ENCODE assay signal across 12 cellular contexts in genomic region chr17:7016406-7016805, GRCh38. TPM values are rescaled to one million over a fixed set of nuclear protein-coding genes. Genes with fewer than 3 reads are reported as not detected.
DNase-seq lines count a peak whose midpoint lies in the region; ATAC-seq and TF ChIP-seq lines count a peak whose summit lies in the region.
"Had no signal": no experiment of that assay in that cellular context is flagged by ENCODE, and none has a peak within 500 bp of the region (broad histone marks: within the 10 kb centered on the region; RNA-seq: fewer than 3 reads in every experiment).

No MANE protein-coding gene starts in this region.

- in situ Hi-C loops in GM23248 (cut with MboI) = no loop called here

- no peaks in the 10 kb centered on the region for H3K9me2 ChIP-seq in GM23248 (ENCODE audit: insufficient read depth)

- TF ChIP-seq POLR2A in esophagus squamous epithelium (IDR thresholded peaks at IDR 0.05) = no peak

- peaks cover 44% of the 10 kb centered on the region for H3K4me1 Mint-ChIP-seq in activated CD8-positive, alpha-beta T cell treated with anti-CD3 and anti-CD28 coated beads for 36 hours (ENCODE audit: low read depth)
- H3K4me1 Mint-ChIP-seq in stimulated activated naive B cell treated with anti-CD40 and anti-IgM and Interleukin-4, amounts not matched to agents 10 μg/mL and 1 μg/mL and 100 μg/mL, for 72 hours = peaks cover 41 to 61% of the 10 kb centered on the region in 2 donors

- peak overlapping the region; percentile 94; the same call in 1 of the 2 replicates for H3K9ac ChIP-seq in GM23248

- peaks cover 40% of the 10 kb centered on the region for H3K79me2 ChIP-seq in GM23248 (ENCODE audit: insufficient read depth)

- no peaks in the 10 kb centered on the region for H3K9me3 Mint-ChIP-seq in activated CD8-positive, alpha-beta T cell treated with anti-CD3 and anti-CD28 coated beads for 36 hours
- H3K9me3 Mint-ChIP-seq in stimulated activated naive B cell treated with anti-CD40 and anti-IgM and Interleukin-4, amounts not matched to agents 10 μg/mL and 1 μg/mL and 100 μg/mL, for 72 hours = no peaks in the 10 kb centered on the region

- H3K27me3 ChIP-seq in GM23248 (replicated peaks; ENCODE audit: insufficient read depth) (no peaks in the 10 kb centered on the region), esophagus squamous epithelium (no peaks in the 10 kb centered on the region)

- H4K20me1 ChIP-seq in GM23248 (ENCODE audit: insufficient read depth) = no peaks in the 10 kb centered on the region

- intact Hi-C loops in activated CD8-positive, alpha-beta T cell treated with anti-CD3 and anti-CD28 coated beads for 36 hours (cut with micrococcal nuclease) = no loop called here
- intact Hi-C loops in esophagus squamous epithelium (cut with DNase I) = no loop called here

- WGBS in GM23248 (ENCODE audit: low coverage in 1 of 2, low lambda C conversion rate in 2 of 2, missing lambda C conversion rate in 2 of 2), 2 experiments = 70 to 85% methylated on average over 3 of the region's 3 CpGs
- WGBS in esophagus squamous epithelium, 2 donors = 73 to 75% methylated on average over 2 to 3 of the region's 3 CpGs

- H3K4me3 ChIP-seq in GM23248 (peak overlapping the region; percentile 95; the same call in 1 of the 2 replicates), esophagus squamous epithelium (no peak overlapping the region)
- H3K4me3 ChIP-seq: lung had no signal

- H3K4me3 Mint-ChIP-seq in activated CD8-positive, alpha-beta T cell treated with anti-CD3 and anti-CD28 coated beads for 36 hours = peak overlapping the region; percentile 83
- peak overlapping the region; percentile 94 to 100 for H3K4me3 Mint-ChIP-seq in stimulated activated naive B cell treated with anti-CD40 and anti-IgM and Interleukin-4, amounts not matched to agents 10 μg/mL and 1 μg/mL and 100 μg/mL, for 72 hours

- H3K4me2 ChIP-seq in GM23248 (ENCODE audit: unreplicated experiment) = no peak overlapping the region

- H3K27me3 Mint-ChIP-seq in activated CD8-positive, alpha-beta T cell treated with anti-CD3 and anti-CD28 coated beads for 36 hours = no peaks in the 10 kb centered on the region
- H3K27me3 Mint-ChIP-seq in stimulated activated naive B cell treated with anti-CD40 and anti-IgM and Interleukin-4, amounts not matched to agents 10 μg/mL and 1 μg/mL and 100 μg/mL, for 72 hours = no peaks in the 10 kb centered on the region

- H3K27ac Mint-ChIP-seq in activated CD8-positive, alpha-beta T cell treated with anti-CD3 and anti-CD28 coated beads for 36 hours = peak overlapping the region; percentile 93
- H3K27ac Mint-ChIP-seq in stimulated activated naive B cell treated with anti-CD40 and anti-IgM and Interleukin-4, amounts not matched to agents 10 μg/mL and 1 μg/mL and 100 μg/mL, for 72 hours = peak overlapping the region; percentile 49

- peaks cover 30% of the 10 kb centered on the region; the same call in 1 of the 2 replicates for H3K4me1 ChIP-seq in GM23248 (ENCODE audit: insufficient read depth)
- H3K4me1 ChIP-seq in esophagus squamous epithelium = peaks cover 27 to 80% (median 28%) of the 10 kb centered on the region in 3 donors

- POLR2A ChIA-PET in activated CD8-positive, alpha-beta T cell treated with anti-CD3 and anti-CD28 coated beads for 36 hours (lab: Charles Lee) = interaction anchor here (1.8 to 2.5 kb wide), 2 partner anchors 10 to 19 kb away, joined by 7 to 11 read pairs; partner anchors contain the start of gene SLC16A13

- H3K36me3 Mint-ChIP-seq in activated CD8-positive, alpha-beta T cell treated with anti-CD3 and anti-CD28 coated beads for 36 hours (ENCODE audit: low read depth) = peaks cover 37% of the 10 kb centered on the region
- H3K36me3 Mint-ChIP-seq in stimulated activated naive B cell treated with anti-CD40 and anti-IgM and Interleukin-4, amounts not matched to agents 10 μg/mL and 1 μg/mL and 100 μg/mL, for 72 hours = peaks cover 37 to 50% of the 10 kb centered on the region in 2 donors

- no peak for ATAC-seq in activated CD8-positive, alpha-beta T cell treated with anti-CD3 and anti-CD28 coated beads for 36 hours
- no peak for ATAC-seq in stimulated activated naive B cell treated with anti-CD40 and anti-IgM and Interleukin-4, amounts not matched to agents 10 μg/mL and 1 μg/mL and 100 μg/mL, for 72 hours (replicated peaks)

- H3K36me3 ChIP-seq in GM23248 (ENCODE audit: low read depth) (no peaks in the 10 kb centered on the region), esophagus squamous epithelium (peaks cover 0 to 17% (median 0%) of the 10 kb centered on the region in 3 donors)

- H2AFZ ChIP-seq in GM23248 = no peak overlapping the region

- CTCF ChIA-PET in activated CD8-positive, alpha-beta T cell treated with anti-CD3 and anti-CD28 coated beads for 36 hours (lab: Charles Lee) = interaction anchor here (0.9 to 2.9 kb wide), 6 partner anchors 9 to 117 kb away, joined by 4 to 13 read pairs (median 5); no protein-coding TSS in a partner anchor

- peaks cover 21% of the 10 kb centered on the region for H3F3A ChIP-seq in GM23248 (ENCODE audit: insufficient read depth)

- peak overlapping the region; percentile 93 for H3K27ac ChIP-seq in GM23248
- peak overlapping the region; percentile 4 to 98 (median 95) for H3K27ac ChIP-seq in esophagus squamous epithelium

- no peak for DNase-seq in GM23248
- peak; percentile 68 for DNase-seq in activated CD8-positive, alpha-beta T cell treated with anti-CD3 and anti-CD28 coated beads for 36 hours
- no peak for DNase-seq in esophagus squamous epithelium (lab: John Stamatoyannopoulos, UW)
- no peak for DNase-seq in stimulated activated naive B cell treated with anti-CD40 and anti-IgM and Interleukin-4, amounts not matched to agents 10 μg/mL and 1 μg/mL and 100 μg/mL, for 72 hours
- DNase-seq in GM20000 (ENCODE audit: low spot score) = no peak
- DNase-seq in hypothalamus (lab: John Stamatoyannopoulos, UW) = no peak
- DNase-seq in NCI-H510A treated with DMSO at 0.1 percent for 48 hours (lab: John Stamatoyannopoulos, UW) = no peak
- no peak for DNase-seq in NCI-H1930 (lab: John Stamatoyannopoulos, UW)
- DNase-seq: NCI-H1092 treated with DMSO at 0.1 percent for 48 hours had no signal

- H3K9me3 ChIP-seq in GM23248 (ENCODE audit: low read depth) = no peaks in the 10 kb centered on the region
- H3K9me3 ChIP-seq in esophagus squamous epithelium = no peaks in the 10 kb centered on the region

- no peak for TF ChIP-seq CTCF in activated CD8-positive, alpha-beta T cell treated with anti-CD3 and anti-CD28 coated beads for 36 hours (IDR thresholded peaks at IDR 0.05)
- TF ChIP-seq CTCF in esophagus squamous epithelium (IDR thresholded peaks at IDR 0.05) (no peak), GM20000 (IDR thresholded peaks at IDR 0.05; ENCODE audit: extremely low read depth, missing control alignments) (no peak)

RNA-seq across cellular contexts. Expression of gene RNASEK, which starts 4.0 kb away (rescaled TPM):
- 130 and 211 TPM in 2 replicates for total RNA-seq in GM23248 (2014; rRNA removed; shearing (Covaris generic))
- polyA plus RNA-seq in GM23248 (2016; fragmentation: Nextera tagmentation; extraction: Ambion mirVana) = 623 and 652 TPM in 2 replicates
- total RNA-seq in activated CD8-positive, alpha-beta T cell treated with anti-CD3 and anti-CD28 coated beads for 36 hours = 100 to 1,000 TPM in 1 of 2 experiments, 10 to 100 TPM in 1; 98.4 to 107 TPM
- total RNA-seq in esophagus squamous epithelium = 100 to 1,000 TPM in 3 of 4 donors, 10 to 100 TPM in 1; 96.1 to 173 (median 137) TPM

RNA-seq across cellular contexts. Expression of gene BCL6B, which starts 6.4 kb away (rescaled TPM):
- not detected in 2 replicates for total RNA-seq in GM23248 (2014; rRNA removed; shearing (Covaris generic))
- polyA plus RNA-seq in GM23248 (2016; fragmentation: Nextera tagmentation; extraction: Ambion mirVana) = not detected in 2 replicates
- 1 to 10 TPM; 1.2 to 2.4 TPM for total RNA-seq in activated CD8-positive, alpha-beta T cell treated with anti-CD3 and anti-CD28 coated beads for 36 hours
- total RNA-seq in esophagus squamous epithelium = 1 to 10 TPM in 1 of 4 donors, under 1 TPM in 3; 0.15 to 1.9 (median 0.67) TPM
- total RNA-seq: Daoy, H4 had no signal

RNA-seq across cellular contexts. Expression of gene SLC16A13, which starts 19.4 kb away (rescaled TPM):
- total RNA-seq in GM23248 (2014; rRNA removed; shearing (Covaris generic)) = 0.25 TPM in 1 of 2 replicates, not detected in the other
- polyA plus RNA-seq in GM23248 (2016; fragmentation: Nextera tagmentation; extraction: Ambion mirVana) = 0.87 and 1.1 TPM in 2 replicates
- 1 to 10 TPM; 4.8 to 5.9 TPM for total RNA-seq in activated CD8-positive, alpha-beta T cell treated with anti-CD3 and anti-CD28 coated beads for 36 hours
- 1 to 10 TPM; 2.7 to 5.6 (median 3.6) TPM for total RNA-seq in esophagus squamous epithelium

RNA-seq across cellular contexts. Expression of gene ALOX12, which starts 20.6 kb away (rescaled TPM):
- total RNA-seq in GM23248 (2014; rRNA removed; shearing (Covaris generic)) = not detected in 2 replicates
- polyA plus RNA-seq in GM23248 (2016; fragmentation: Nextera tagmentation; extraction: Ambion mirVana) = 0.24 and 0.31 TPM in 2 replicates
- not detected for total RNA-seq in activated CD8-positive, alpha-beta T cell treated with anti-CD3 and anti-CD28 coated beads for 36 hours
- 10 to 100 TPM in 3 of 4 donors, 1 to 10 TPM in 1; 3.8 to 43.5 (median 26.4) TPM for total RNA-seq in esophagus squamous epithelium
- total RNA-seq: Daoy, H4 had no signal

RNA-seq across cellular contexts. Expression of gene SLC16A11, which starts 27.5 kb away (rescaled TPM):
- total RNA-seq in GM23248 (2014; rRNA removed; shearing (Covaris generic)) = not detected in 2 replicates
- polyA plus RNA-seq in GM23248 (2016; fragmentation: Nextera tagmentation; extraction: Ambion mirVana) = 0.30 TPM in 1 of 2 replicates, not detected in the other
- total RNA-seq in activated CD8-positive, alpha-beta T cell treated with anti-CD3 and anti-CD28 coated beads for 36 hours = 1 to 10 TPM; 3.1 to 3.4 TPM
- total RNA-seq in esophagus squamous epithelium = 1 to 10 TPM in 1 of 4 donors, under 1 TPM in 2, not detected in 1; 0.56 to 2.1 (median 0.72) TPM
- total RNA-seq: Daoy, H4 had no signal
